In genomic region chr22:38737302-38738060, GRCh38 we compare ENCODE assay signal across 1 cellular context.
TF ChIP-seq lines count a peak whose summit lies in the region.

No MANE protein-coding gene starts in this region.

TF ChIP-seq in H1, 55 proteins besides CTCF, POLR2A, EP300 and RAD21:
- TF ChIP-seq MAX (IDR thresholded peaks at IDR 0.05) (no peak), JUN (IDR thresholded peaks at IDR 0.05; ENCODE audit: low read depth, low read length) (no peak), SUZ12 (IDR thresholded peaks at IDR 0.05; ENCODE audit: low read length) (no peak), EGR1 (IDR thresholded peaks at IDR 0.05; ENCODE audit: borderline replicate concordance, low read depth, low read length) (no peak), CBX8 (IDR thresholded peaks at IDR 0.05; ENCODE audit: borderline replicate concordance, low read depth, low read length) (no peak), SIN3A (conservative IDR thresholded peaks at IDR 0.05 in 1 of 2, IDR thresholded peaks at IDR 0.05 in 1 of 2; ENCODE audit: low read depth in 1 of 2, low read length in 2 of 2) (no peak), GTF2F1 (IDR thresholded peaks at IDR 0.05; ENCODE audit: borderline replicate concordance, low read depth, low read length) (no peak), YY1 (IDR thresholded peaks at IDR 0.05; ENCODE audit: low read depth, low read length) (no peak), KDM4A (IDR thresholded peaks at IDR 0.05; ENCODE audit: low read depth, low read length, severe bottlenecking) (no peak), NANOG (IDR thresholded peaks at IDR 0.05; ENCODE audit: insufficient read depth, low read depth, low read length, poor library complexity, severe bottlenecking) (no peak), USF2 (IDR thresholded peaks at IDR 0.05; ENCODE audit: low read length) (no peak), RNF2 (IDR thresholded peaks at IDR 0.05; ENCODE audit: borderline replicate concordance, low read depth, low read length, missing control alignments, poor library complexity, severe bottlenecking) (no peak)
- TF ChIP-seq, protein P1, sequence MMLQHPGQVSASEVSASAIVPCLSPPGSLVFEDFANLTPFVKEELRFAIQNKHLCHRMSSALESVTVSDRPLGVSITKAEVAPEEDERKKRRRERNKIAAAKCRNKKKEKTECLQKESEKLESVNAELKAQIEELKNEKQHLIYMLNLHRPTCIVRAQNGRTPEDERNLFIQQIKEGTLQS (IDR thresholded peaks at IDR 0.05; ENCODE audit: insufficient read depth, low read depth, low read length): no peak
